In the genomic region with DNA sequence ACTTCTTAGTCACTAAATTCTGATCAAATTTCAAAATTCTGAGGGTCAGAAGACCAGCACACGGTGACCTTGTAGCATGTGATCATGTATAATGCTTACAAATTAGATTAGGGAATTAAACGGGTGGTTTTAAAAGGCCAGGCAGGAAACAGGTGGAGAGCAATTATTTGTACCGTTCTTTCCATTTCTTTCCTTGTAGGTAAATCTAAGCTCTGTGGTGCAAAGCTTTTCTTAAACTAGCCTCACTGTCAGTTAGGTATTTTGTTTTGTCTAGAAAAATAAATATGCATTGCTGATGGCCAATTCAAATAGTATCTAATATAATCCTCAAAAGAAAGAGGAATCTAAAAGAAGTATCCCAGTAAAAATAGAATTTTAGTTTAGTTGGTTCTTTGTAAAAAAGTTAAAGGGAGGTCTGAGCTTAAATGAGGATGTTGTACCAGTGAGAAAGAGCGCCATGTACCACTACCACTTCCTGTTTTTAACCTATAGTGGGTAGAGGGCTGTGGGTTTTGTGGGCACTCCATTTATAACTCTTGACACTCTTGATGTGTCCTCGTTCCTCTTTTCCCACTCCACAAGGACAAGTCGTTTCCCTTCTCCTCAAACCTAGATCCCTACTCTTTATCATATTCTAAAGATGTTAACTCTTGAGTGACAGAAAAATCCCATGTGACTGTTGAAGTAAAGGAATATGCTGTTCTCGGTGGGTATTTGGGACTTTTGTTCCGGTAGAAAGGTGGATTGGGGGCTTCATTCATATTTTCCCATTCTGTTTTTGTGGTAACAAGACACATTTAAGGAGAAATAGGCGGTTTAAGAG, we compare ENCODE assay signal across 7 cellular contexts. TPM values are rescaled to one million over a fixed set of nuclear protein-coding genes. Genes with fewer than 3 reads are reported as not detected.
A peak's percentile ranks its signal among the peaks of the same experiment; 100 is the strongest.
DNase-seq lines count a peak whose midpoint lies in the region; ATAC-seq lines count a peak whose summit lies in the region.

No MANE protein-coding gene starts in this region.

- peak; percentile 86 for DNase-seq in NAMALWA (ENCODE audit: low spot score)
- peak; percentile 74 for DNase-seq in activated naive CD4-positive, alpha-beta T cell treated with anti-CD3 and anti-CD28 coated beads for 36 hours
- peak; percentile 38 to 39 for DNase-seq in stimulated activated CD8-positive, alpha-beta memory T cell treated with anti-CD3 and anti-CD28 coated beads, Interleukin-2, amount 100 ng/mL, for 1 hour (ENCODE audit: low read depth in 2 of 2)
- DNase-seq in SK-N-DZ (ENCODE audit: low spot score) = no peak
- DNase-seq in DMS 273 treated with DMSO at 0.1 percent for 48 hours (lab: John Stamatoyannopoulos, UW) = no peak

- intact Hi-C loops in activated naive CD4-positive, alpha-beta T cell treated with anti-CD3 and anti-CD28 coated beads for 36 hours (cut with micrococcal nuclease) = loop anchor here (2.0 to 10.0 kb wide), 11 partner anchors 49 to 1489 kb away; a partner anchor contains a TSS

- no peaks in the 10 kb centered on the region for H3K27me3 Mint-ChIP-seq in activated naive CD4-positive, alpha-beta T cell treated with anti-CD3 and anti-CD28 coated beads for 36 hours (ENCODE audit: low read depth)

- CTCF ChIA-PET in activated naive CD4-positive, alpha-beta T cell treated with anti-CD3 and anti-CD28 coated beads for 36 hours (lab: Charles Lee) = interaction anchor here (1.0 to 1.5 kb wide), 5 partner anchors 8 to 52 kb away, joined by 3 to 7 read pairs (median 3); a partner anchor contains a TSS

- H3K4me1 Mint-ChIP-seq in activated naive CD4-positive, alpha-beta T cell treated with anti-CD3 and anti-CD28 coated beads for 36 hours (ENCODE audit: low read depth) = peaks cover 95% of the 10 kb centered on the region

- peak; percentile 46 for ATAC-seq in GM18870 (IDR thresholded peaks at IDR 0.05; ENCODE audit: unreplicated experiment)
- peak; percentile 69 for ATAC-seq in HG02623 (IDR thresholded peaks at IDR 0.05; ENCODE audit: unreplicated experiment)

- no peaks in the 10 kb centered on the region for H3K9me3 Mint-ChIP-seq in activated naive CD4-positive, alpha-beta T cell treated with anti-CD3 and anti-CD28 coated beads for 36 hours

- peak overlapping the region; percentile 33 for H3K4me3 Mint-ChIP-seq in activated naive CD4-positive, alpha-beta T cell treated with anti-CD3 and anti-CD28 coated beads for 36 hours

- peaks cover 52% of the 10 kb centered on the region for H3K36me3 Mint-ChIP-seq in activated naive CD4-positive, alpha-beta T cell treated with anti-CD3 and anti-CD28 coated beads for 36 hours (ENCODE audit: low read depth)

- peak overlapping the region; percentile 100 for H3K27ac Mint-ChIP-seq in activated naive CD4-positive, alpha-beta T cell treated with anti-CD3 and anti-CD28 coated beads for 36 hours

RNA-seq across cellular contexts. Expression of a gene that starts 50.9 kb away (rescaled TPM):
- total RNA-seq in activated naive CD4-positive, alpha-beta T cell treated with anti-CD3 and anti-CD28 coated beads for 36 hours = 100 to 1,000 TPM; 105 to 110 TPM
- 76.3 and 94.1 TPM in 2 replicates for polyA plus RNA-seq in SK-N-DZ (2014; cell fraction: cytosol; rRNA removed)
- polyA plus RNA-seq in SK-N-DZ (2014; cell fraction: nucleus; rRNA removed) = 88.1 and 118 TPM in 2 replicates

Comparison
In these comparisons a context has a peak if more than half of its experiments do, and no peak if none do; other contexts are left out.
1. DNase-seq: peak in NAMALWA (single experiment), activated naive CD4-positive, alpha-beta T cell treated with anti-CD3 and anti-CD28 coated beads for 36 hours (single experiment) and stimulated activated CD8-positive, alpha-beta memory T cell treated with anti-CD3 and anti-CD28 coated beads, Interleukin-2, amount 100 ng/mL, for 1 hour (2 of 2); none in SK-N-DZ (single experiment) and DMS 273 treated with DMSO at 0.1 percent for 48 hours (single experiment).